3 cellular contexts compared by ENCODE assay signal in the genomic region with DNA sequence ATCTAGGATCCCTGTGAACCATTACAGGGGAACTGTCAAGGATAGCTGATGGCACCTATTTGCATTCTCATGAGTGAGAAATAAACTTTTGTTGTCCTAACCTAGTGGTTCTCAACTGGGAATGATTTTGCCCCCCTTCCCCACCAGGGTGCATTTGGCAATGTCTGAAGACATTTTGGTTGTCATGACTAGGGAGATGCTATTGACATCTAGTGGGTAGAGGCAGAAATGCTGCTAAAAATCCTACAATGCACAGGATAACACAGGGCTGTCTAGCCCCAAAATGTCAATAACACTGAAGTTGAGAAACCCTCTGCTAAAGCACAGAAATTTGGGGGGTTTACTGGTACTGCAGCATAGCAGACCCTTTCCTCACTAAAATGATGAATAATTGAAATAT.
TF ChIP-seq lines count a peak whose summit lies in the region.

No MANE protein-coding gene starts in this region.

TF ChIP-seq in SK-N-SH, 30 proteins besides CTCF, POLR2A, EP300 and RAD21 (continued from another document and continues in another):
- TF ChIP-seq ELF1 (IDR thresholded peaks at IDR 0.05) (no peak), RFX5 (IDR thresholded peaks at IDR 0.05; ENCODE audit: low read length) (no peak), GATA2 (CRISPR knock-in tag; IDR thresholded peaks at IDR 0.05) (no peak), JUND (IDR thresholded peaks at IDR 0.05) (no peak), FOXJ3 (CRISPR knock-in tag; IDR thresholded peaks at IDR 0.05) (no peak), MEF2A (IDR thresholded peaks at IDR 0.05; ENCODE audit: borderline replicate concordance, low read depth) (no peak), IRF3 (IDR thresholded peaks at IDR 0.05; ENCODE audit: low read depth, low read length) (no peak), RXRA (IDR thresholded peaks at IDR 0.05; ENCODE audit: borderline replicate concordance, low read depth) (no peak), TEAD4 (IDR thresholded peaks at IDR 0.05; ENCODE audit: borderline replicate concordance, insufficient read depth) (no peak), GABPA (IDR thresholded peaks at IDR 0.05; ENCODE audit: low read depth) (no peak)
- TF ChIP-seq, protein P1, sequence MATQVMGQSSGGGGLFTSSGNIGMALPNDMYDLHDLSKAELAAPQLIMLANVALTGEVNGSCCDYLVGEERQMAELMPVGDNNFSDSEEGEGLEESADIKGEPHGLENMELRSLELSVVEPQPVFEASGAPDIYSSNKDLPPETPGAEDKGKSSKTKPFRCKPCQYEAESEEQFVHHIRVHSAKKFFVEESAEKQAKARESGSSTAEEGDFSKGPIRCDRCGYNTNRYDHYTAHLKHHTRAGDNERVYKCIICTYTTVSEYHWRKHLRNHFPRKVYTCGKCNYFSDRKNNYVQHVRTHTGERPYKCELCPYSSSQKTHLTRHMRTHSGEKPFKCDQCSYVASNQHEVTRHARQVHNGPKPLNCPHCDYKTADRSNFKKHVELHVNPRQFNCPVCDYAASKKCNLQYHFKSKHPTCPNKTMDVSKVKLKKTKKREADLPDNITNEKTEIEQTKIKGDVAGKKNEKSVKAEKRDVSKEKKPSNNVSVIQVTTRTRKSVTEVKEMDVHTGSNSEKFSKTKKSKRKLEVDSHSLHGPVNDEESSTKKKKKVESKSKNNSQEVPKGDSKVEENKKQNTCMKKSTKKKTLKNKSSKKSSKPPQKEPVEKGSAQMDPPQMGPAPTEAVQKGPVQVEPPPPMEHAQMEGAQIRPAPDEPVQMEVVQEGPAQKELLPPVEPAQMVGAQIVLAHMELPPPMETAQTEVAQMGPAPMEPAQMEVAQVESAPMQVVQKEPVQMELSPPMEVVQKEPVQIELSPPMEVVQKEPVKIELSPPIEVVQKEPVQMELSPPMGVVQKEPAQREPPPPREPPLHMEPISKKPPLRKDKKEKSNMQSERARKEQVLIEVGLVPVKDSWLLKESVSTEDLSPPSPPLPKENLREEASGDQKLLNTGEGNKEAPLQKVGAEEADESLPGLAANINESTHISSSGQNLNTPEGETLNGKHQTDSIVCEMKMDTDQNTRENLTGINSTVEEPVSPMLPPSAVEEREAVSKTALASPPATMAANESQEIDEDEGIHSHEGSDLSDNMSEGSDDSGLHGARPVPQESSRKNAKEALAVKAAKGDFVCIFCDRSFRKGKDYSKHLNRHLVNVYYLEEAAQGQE (IDR thresholded peaks at IDR 0.05; ENCODE audit: low read depth, low read length), result no peak
- TF ChIP-seq, protein P2, sequence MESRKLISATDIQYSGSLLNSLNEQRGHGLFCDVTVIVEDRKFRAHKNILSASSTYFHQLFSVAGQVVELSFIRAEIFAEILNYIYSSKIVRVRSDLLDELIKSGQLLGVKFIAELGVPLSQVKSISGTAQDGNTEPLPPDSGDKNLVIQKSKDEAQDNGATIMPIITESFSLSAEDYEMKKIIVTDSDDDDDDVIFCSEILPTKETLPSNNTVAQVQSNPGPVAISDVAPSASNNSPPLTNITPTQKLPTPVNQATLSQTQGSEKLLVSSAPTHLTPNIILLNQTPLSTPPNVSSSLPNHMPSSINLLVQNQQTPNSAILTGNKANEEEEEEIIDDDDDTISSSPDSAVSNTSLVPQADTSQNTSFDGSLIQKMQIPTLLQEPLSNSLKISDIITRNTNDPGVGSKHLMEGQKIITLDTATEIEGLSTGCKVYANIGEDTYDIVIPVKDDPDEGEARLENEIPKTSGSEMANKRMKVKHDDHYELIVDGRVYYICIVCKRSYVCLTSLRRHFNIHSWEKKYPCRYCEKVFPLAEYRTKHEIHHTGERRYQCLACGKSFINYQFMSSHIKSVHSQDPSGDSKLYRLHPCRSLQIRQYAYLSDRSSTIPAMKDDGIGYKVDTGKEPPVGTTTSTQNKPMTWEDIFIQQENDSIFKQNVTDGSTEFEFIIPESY (IDR thresholded peaks at IDR 0.05; ENCODE audit: borderline replicate concordance, low read depth), result no peak

TF ChIP-seq in SK-N-SH treated with all-trans-retinoic acid at 6 μM for 48 hours, 23 proteins besides CTCF, POLR2A, EP300 and RAD21 (continued from another document):
- TF ChIP-seq TOX (CRISPR knock-in tag; IDR thresholded peaks at IDR 0.05; ENCODE audit: borderline replicate concordance) (no peak), CSDC2 (CRISPR knock-in tag; IDR thresholded peaks at IDR 0.05) (no peak)

TF ChIP-seq in WTC11, 78 proteins besides CTCF, POLR2A, EP300 and RAD21:
- TF ChIP-seq NR1H2 (CRISPR knock-in tag; IDR thresholded peaks at IDR 0.05) (no peak), FOXP4 (CRISPR knock-in tag; IDR thresholded peaks at IDR 0.05) (no peak), ZNF317 (CRISPR knock-in tag; IDR thresholded peaks at IDR 0.05; ENCODE audit: borderline replicate concordance, low read depth) (no peak)
- TF ChIP-seq, protein P3, sequence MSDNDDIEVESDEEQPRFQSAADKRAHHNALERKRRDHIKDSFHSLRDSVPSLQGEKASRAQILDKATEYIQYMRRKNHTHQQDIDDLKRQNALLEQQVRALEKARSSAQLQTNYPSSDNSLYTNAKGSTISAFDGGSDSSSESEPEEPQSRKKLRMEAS (CRISPR knock-in tag; IDR thresholded peaks at IDR 0.05), result no peak
- TF ChIP-seq, protein P4, sequence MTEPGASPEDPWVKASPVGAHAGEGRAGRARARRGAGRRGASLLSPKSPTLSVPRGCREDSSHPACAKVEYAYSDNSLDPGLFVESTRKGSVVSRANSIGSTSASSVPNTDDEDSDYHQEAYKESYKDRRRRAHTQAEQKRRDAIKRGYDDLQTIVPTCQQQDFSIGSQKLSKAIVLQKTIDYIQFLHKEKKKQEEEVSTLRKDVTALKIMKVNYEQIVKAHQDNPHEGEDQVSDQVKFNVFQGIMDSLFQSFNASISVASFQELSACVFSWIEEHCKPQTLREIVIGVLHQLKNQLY (CRISPR knock-in tag; IDR thresholded peaks at IDR 0.05), result no peak
TF ChIP-seq in WTC11: peak in this region for 0.
